24 cellular contexts compared by ENCODE assay signal in genomic region chrX:41963348-41963747, GRCh38. TPM values are rescaled to one million over a fixed set of nuclear protein-coding genes. Genes with fewer than 3 reads are reported as not detected.
DNase-seq lines count a peak whose midpoint lies in the region; ATAC-seq and TF ChIP-seq lines count a peak whose summit lies in the region.
"Had no signal": no experiment of that assay in that cellular context is flagged by ENCODE, and none has a peak within 500 bp of the region (broad histone marks: within the 10 kb centered on the region; RNA-seq: fewer than 3 reads in every experiment).

No MANE protein-coding gene starts in this region.

- no peak overlapping the region for H3K4me3 Mint-ChIP-seq in stimulated activated naive CD8-positive, alpha-beta T cell treated with anti-CD3 and anti-CD28 coated beads, Interleukin-15, amount 100 ng/mL, for 72 hours
- H3K4me3 Mint-ChIP-seq: CD8-positive, alpha-beta T cell; GM23338 had no signal

- no peaks in the 10 kb centered on the region for H3K27me3 Mint-ChIP-seq in stimulated activated naive CD8-positive, alpha-beta T cell treated with anti-CD3 and anti-CD28 coated beads, Interleukin-15, amount 100 ng/mL, for 72 hours

- no peak for TF ChIP-seq CTCF in VCaP (conservative IDR thresholded peaks at IDR 0.05)

- H3K27ac Mint-ChIP-seq in stimulated activated naive CD8-positive, alpha-beta T cell treated with anti-CD3 and anti-CD28 coated beads, Interleukin-15, amount 100 ng/mL, for 72 hours, result peak overlapping the region; percentile 23 to 40
- H3K27ac Mint-ChIP-seq: CD8-positive, alpha-beta T cell; GM23338 had no signal

- ATAC-seq in stimulated activated naive CD8-positive, alpha-beta T cell treated with anti-CD3 and anti-CD28 coated beads, Interleukin-15, amount 100 ng/mL, for 72 hours, result no peak
- ATAC-seq in stimulated activated naive CD8-positive, alpha-beta T cell treated with anti-CD3 and anti-CD28 coated beads, Interleukin-15, Interleukin-2, amounts not matched to agents 100 U/mL and 50 U/mL, for 24 hours, result no peak
- ATAC-seq in left cardiac atrium (no peak), GM18868 (IDR thresholded peaks at IDR 0.05; ENCODE audit: unreplicated experiment) (no peak), HG03442 (IDR thresholded peaks at IDR 0.05; ENCODE audit: unreplicated experiment) (no peak)
- ATAC-seq: CD8-positive, alpha-beta T cell; GM23338 had no signal

- no peaks in the 10 kb centered on the region for H3K9me3 Mint-ChIP-seq in stimulated activated naive CD8-positive, alpha-beta T cell treated with anti-CD3 and anti-CD28 coated beads, Interleukin-15, amount 100 ng/mL, for 72 hours
- H3K9me3 Mint-ChIP-seq: CD8-positive, alpha-beta T cell; GM23338 had no signal

- DNase-seq in stimulated activated naive CD8-positive, alpha-beta T cell treated with anti-CD3 and anti-CD28 coated beads, Interleukin-15, amount 100 ng/mL, for 72 hours, result no peak
- no peak for DNase-seq in stimulated activated naive CD8-positive, alpha-beta T cell treated with anti-CD3 and anti-CD28 coated beads, Interleukin-15, Interleukin-2, amounts not matched to agents 100 U/mL and 50 U/mL, for 24 hours
- DNase-seq in dermis microvascular lymphatic vessel endothelial cell (ENCODE audit: low read depth in 2 of 2) (peak; percentile 27 to 42), left cardiac atrium (no peak), RKO (ENCODE audit: low spot score) (no peak)
- DNase-seq: AML-193; C1 segment of cervical spinal cord; Calu3; CD8-positive, alpha-beta T cell; DMS153; MM.1S; NCI-H1048; NCI-H1417 treated with DMSO at 0.1 percent for 48 hours; NCI-H187 treated with DMSO at 0.1 percent for 48 hours; NCI-H345; NCI-H524; NCI-H774; NK-92 treated with Interleukin-12 subunit alpha and Interleukin-12 subunit beta, amount 100 ng/mL, for 24 hours; Peyer's patch; SJCRH30 had no signal

- intact Hi-C loops in left cardiac atrium (cut with DNase I), result no loop called here

- 0 out of 2 replicates have a peak overlapping the region, but pooled peaks have one; percentile 9 for H3K27ac ChIP-seq in VCaP
- H3K27ac ChIP-seq: Peyer's patch, SJCRH30 had no signal

- peaks cover 7% of the 10 kb centered on the region for H3K4me1 Mint-ChIP-seq in stimulated activated naive CD8-positive, alpha-beta T cell treated with anti-CD3 and anti-CD28 coated beads, Interleukin-15, amount 100 ng/mL, for 72 hours
- H3K4me1 Mint-ChIP-seq: GM23338 had no signal

RNA-seq across cellular contexts. Expression of gene CASK, which starts 40.0 kb away (rescaled TPM):
- total RNA-seq in dermis microvascular lymphatic vessel endothelial cell, result 27.0 and 39.6 TPM in 2 replicates
- total RNA-seq in left cardiac atrium, result 10 to 100 TPM; 15.0 to 23.2 TPM

Comparison
In these comparisons a context has a peak if more than half of its experiments do, and no peak if none do; other contexts are left out.
1. DNase-seq: peak in dermis microvascular lymphatic vessel endothelial cell (2 of 2); none in stimulated activated naive CD8-positive, alpha-beta T cell treated with anti-CD3 and anti-CD28 coated beads, Interleukin-15, amount 100 ng/mL, for 72 hours (0 of 2), stimulated activated naive CD8-positive, alpha-beta T cell treated with anti-CD3 and anti-CD28 coated beads, Interleukin-15, Interleukin-2, amounts not matched to agents 100 U/mL and 50 U/mL, for 24 hours (single experiment), left cardiac atrium (single experiment) and RKO (single experiment).